In genomic region chr9:133004091-133005072, GRCh38 we compare ENCODE assay signal across 1 cellular context.
A peak's percentile ranks its signal among the peaks of the same experiment; 100 is the strongest.
TF ChIP-seq lines count a peak whose summit lies in the region.

No MANE protein-coding gene starts in this region.

TF ChIP-seq in K562, 482 proteins besides CTCF, POLR2A, EP300 and RAD21 (continued from another document and continues in another):
- peak; percentile 82; the same call in 1 of the 2 replicates for TF ChIP-seq SMAD3 (CRISPR knock-in tag; conservative IDR thresholded peaks at IDR 0.05)
- no peak; the same call in 1 of the 2 replicates for TF ChIP-seq HDAC8 (tag; IDR thresholded peaks at IDR 0.05)
- no peak for TF ChIP-seq CBX2 (IDR thresholded peaks at IDR 0.05; ENCODE audit: insufficient read depth, low read length, poor library complexity, severe bottlenecking)
- TF ChIP-seq SOX6 (IDR thresholded peaks at IDR 0.05) = peak; percentile 99
- TF ChIP-seq ZNF655 (CRISPR knock-in tag; IDR thresholded peaks at IDR 0.05) = no peak
- TF ChIP-seq NFE2 (IDR thresholded peaks at IDR 0.05; ENCODE audit: low read depth) = peak; percentile 100
- TF ChIP-seq KAT8 (IDR thresholded peaks at IDR 0.05; ENCODE audit: low read depth) = no peak
- no peak for TF ChIP-seq FOS (IDR thresholded peaks at IDR 0.05; ENCODE audit: extremely low read depth, insufficient read length)
- peak; percentile 94 for TF ChIP-seq DMBX1 (CRISPR knock-in tag; IDR thresholded peaks at IDR 0.05; ENCODE audit: borderline replicate concordance)
- no peak for TF ChIP-seq ZBTB1 (CRISPR knock-in tag; IDR thresholded peaks at IDR 0.05; ENCODE audit: borderline replicate concordance, low read depth)
- TF ChIP-seq XRCC3 (IDR thresholded peaks at IDR 0.05) = no peak
- TF ChIP-seq, protein P1, sequence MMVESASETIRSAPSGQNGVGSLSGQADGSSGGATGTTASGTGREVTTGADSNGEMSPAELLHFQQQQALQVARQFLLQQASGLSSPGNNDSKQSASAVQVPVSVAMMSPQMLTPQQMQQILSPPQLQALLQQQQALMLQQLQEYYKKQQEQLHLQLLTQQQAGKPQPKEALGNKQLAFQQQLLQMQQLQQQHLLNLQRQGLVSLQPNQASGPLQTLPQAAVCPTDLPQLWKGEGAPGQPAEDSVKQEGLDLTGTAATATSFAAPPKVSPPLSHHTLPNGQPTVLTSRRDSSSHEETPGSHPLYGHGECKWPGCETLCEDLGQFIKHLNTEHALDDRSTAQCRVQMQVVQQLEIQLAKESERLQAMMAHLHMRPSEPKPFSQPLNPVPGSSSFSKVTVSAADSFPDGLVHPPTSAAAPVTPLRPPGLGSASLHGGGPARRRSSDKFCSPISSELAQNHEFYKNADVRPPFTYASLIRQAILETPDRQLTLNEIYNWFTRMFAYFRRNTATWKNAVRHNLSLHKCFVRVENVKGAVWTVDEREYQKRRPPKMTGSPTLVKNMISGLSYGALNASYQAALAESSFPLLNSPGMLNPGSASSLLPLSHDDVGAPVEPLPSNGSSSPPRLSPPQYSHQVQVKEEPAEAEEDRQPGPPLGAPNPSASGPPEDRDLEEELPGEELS (CRISPR knock-in tag; IDR thresholded peaks at IDR 0.05; ENCODE audit: borderline replicate concordance) = no peak
- TF ChIP-seq CCNT2 (IDR thresholded peaks at IDR 0.05; ENCODE audit: borderline replicate concordance, extremely low read depth, insufficient read length, low read depth, low read length) = peak; percentile 98
- TF ChIP-seq TAF1 (IDR thresholded peaks at IDR 0.05; ENCODE audit: control insufficient read depth, extremely low read depth, insufficient read depth, low read length, severe bottlenecking) = peak; percentile 45
- TF ChIP-seq, protein P2, sequence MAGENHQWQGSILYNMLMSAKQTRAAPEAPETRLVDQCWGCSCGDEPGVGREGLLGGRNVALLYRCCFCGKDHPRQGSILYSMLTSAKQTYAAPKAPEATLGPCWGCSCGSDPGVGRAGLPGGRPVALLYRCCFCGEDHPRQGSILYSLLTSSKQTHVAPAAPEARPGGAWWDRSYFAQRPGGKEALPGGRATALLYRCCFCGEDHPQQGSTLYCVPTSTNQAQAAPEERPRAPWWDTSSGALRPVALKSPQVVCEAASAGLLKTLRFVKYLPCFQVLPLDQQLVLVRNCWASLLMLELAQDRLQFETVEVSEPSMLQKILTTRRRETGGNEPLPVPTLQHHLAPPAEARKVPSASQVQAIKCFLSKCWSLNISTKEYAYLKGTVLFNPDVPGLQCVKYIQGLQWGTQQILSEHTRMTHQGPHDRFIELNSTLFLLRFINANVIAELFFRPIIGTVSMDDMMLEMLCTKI (IDR thresholded peaks at IDR 0.05; ENCODE audit: partially characterized antibody) = no peak
- TF ChIP-seq MAFK (IDR thresholded peaks at IDR 0.05; ENCODE audit: low read length) = peak; percentile 93
- TF ChIP-seq USF1 (CRISPR knock-in tag; IDR thresholded peaks at IDR 0.05) = no peak
- TF ChIP-seq, protein P3, sequence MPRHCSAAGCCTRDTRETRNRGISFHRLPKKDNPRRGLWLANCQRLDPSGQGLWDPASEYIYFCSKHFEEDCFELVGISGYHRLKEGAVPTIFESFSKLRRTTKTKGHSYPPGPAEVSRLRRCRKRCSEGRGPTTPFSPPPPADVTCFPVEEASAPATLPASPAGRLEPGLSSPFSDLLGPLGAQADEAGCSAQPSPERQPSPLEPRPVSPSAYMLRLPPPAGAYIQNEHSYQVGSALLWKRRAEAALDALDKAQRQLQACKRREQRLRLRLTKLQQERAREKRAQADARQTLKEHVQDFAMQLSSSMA (CRISPR knock-in tag; IDR thresholded peaks at IDR 0.05) = no peak
- TF ChIP-seq, protein P4, sequence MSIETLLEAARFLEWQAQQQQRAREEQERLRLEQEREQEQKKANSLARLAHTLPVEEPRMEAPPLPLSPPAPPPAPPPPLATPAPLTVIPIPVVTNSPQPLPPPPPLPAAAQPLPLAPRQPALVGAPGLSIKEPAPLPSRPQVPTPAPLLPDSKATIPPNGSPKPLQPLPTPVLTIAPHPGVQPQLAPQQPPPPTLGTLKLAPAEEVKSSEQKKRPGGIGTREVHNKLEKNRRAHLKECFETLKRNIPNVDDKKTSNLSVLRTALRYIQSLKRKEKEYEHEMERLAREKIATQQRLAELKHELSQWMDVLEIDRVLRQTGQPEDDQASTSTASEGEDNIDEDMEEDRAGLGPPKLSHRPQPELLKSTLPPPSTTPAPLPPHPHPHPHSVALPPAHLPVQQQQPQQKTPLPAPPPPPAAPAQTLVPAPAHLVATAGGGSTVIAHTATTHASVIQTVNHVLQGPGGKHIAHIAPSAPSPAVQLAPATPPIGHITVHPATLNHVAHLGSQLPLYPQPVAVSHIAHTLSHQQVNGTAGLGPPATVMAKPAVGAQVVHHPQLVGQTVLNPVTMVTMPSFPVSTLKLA (conservative IDR thresholded peaks at IDR 0.05) = no peak
- TF ChIP-seq CSDE1 (IDR thresholded peaks at IDR 0.05) = no peak
- TF ChIP-seq BRD4 (IDR thresholded peaks at IDR 0.05) = no peak
- TF ChIP-seq NCOR1 (IDR thresholded peaks at IDR 0.05) = no peak
- TF ChIP-seq ETV1 (tag; conservative IDR thresholded peaks at IDR 0.05; ENCODE audit: low read depth) = no peak
- TF ChIP-seq NEUROD1 (IDR thresholded peaks at IDR 0.05; ENCODE audit: borderline replicate concordance, low read depth, low read length, partially characterized antibody) = peak; percentile 95
- TF ChIP-seq DACH1 (IDR thresholded peaks at IDR 0.05; ENCODE audit: partially characterized antibody) = peak; percentile 93
- no peak for TF ChIP-seq ZNF780A (CRISPR knock-in tag; IDR thresholded peaks at IDR 0.05)
- TF ChIP-seq ARID3A (IDR thresholded peaks at IDR 0.05; ENCODE audit: borderline replicate concordance, low read depth, low read length) = peak; percentile 69; the same call in 1 of the 2 replicates
- no peak for TF ChIP-seq ZNF133 (CRISPR knock-in tag; IDR thresholded peaks at IDR 0.05)
- TF ChIP-seq ZNF354B (CRISPR knock-in tag; IDR thresholded peaks at IDR 0.05) = peak; percentile 65; the same call in 1 of the 2 replicates
- TF ChIP-seq ZEB2 (IDR thresholded peaks at IDR 0.05) = peak; percentile 94
- TF ChIP-seq ZNF318 (IDR thresholded peaks at IDR 0.05; ENCODE audit: borderline replicate concordance in 1 of 2, low read depth in 1 of 2) = peak in 1 of 2 experiments; percentile 59; a peak in 1 of 4 replicates
- peak; percentile 93 for TF ChIP-seq ELF4 (CRISPR knock-in tag; IDR thresholded peaks at IDR 0.05)
- TF ChIP-seq USF2 (CRISPR knock-in tag; IDR thresholded peaks at IDR 0.05) = no peak
- TF ChIP-seq ZNF431 (CRISPR knock-in tag; IDR thresholded peaks at IDR 0.05) = no peak
- TF ChIP-seq BRD9 (IDR thresholded peaks at IDR 0.05; ENCODE audit: low read depth, partially characterized antibody) = peak; percentile 52
- TF ChIP-seq, protein P5, sequence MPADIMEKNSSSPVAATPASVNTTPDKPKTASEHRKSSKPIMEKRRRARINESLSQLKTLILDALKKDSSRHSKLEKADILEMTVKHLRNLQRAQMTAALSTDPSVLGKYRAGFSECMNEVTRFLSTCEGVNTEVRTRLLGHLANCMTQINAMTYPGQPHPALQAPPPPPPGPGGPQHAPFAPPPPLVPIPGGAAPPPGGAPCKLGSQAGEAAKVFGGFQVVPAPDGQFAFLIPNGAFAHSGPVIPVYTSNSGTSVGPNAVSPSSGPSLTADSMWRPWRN (IDR thresholded peaks at IDR 0.05; ENCODE audit: low read depth) = peak; percentile 86
- no peak for TF ChIP-seq NCOA4 (IDR thresholded peaks at IDR 0.05; ENCODE audit: partially characterized antibody)
